ENCODE assay signal across 1 cellular context in the genomic region with DNA sequence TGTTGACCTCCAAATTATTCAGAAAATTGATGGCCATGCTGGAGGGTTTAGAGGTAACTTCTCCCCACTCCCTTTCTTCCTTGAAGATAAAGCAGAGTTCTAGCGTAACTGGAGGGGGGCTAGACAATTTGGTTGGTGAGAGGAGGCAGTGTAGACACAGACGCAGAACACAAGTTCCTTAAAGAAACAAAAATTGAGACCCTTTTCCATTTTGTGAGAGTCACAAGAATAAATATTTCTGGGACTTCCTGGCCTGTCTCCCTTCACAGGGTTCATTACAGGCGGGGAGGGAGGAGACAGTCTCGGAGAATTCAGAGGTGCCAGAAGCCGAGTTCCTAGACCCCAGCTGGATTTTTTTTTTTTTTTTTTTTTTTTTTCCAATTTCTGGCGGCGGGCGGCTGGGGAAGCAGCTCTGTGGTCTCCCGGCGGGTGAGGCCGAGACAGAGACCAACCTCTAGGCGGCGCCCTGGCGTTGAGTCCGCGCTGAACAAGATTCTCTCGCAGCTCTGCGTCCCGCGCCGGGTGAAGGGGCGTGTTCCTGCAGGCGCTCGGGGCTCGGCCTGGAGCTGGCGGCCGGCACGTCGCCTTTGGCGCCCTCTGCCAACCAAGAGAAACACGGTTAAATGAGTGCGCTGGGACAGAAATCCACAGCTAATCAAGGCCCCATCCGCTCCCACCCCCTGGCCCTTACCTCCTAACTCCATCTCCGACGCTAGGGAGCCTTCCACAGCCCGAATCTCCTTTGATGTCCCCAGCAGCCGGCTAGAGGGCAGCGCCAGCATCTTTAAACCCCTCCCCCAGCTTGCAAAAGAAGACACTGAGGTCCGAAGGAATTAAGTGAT.
TF ChIP-seq lines count a peak whose summit lies in the region.

No MANE protein-coding gene starts in this region.

TF ChIP-seq in HepG2, 621 proteins besides CTCF, POLR2A, EP300 and RAD21 (continued from another document and continues in another):
- TF ChIP-seq, protein P1, sequence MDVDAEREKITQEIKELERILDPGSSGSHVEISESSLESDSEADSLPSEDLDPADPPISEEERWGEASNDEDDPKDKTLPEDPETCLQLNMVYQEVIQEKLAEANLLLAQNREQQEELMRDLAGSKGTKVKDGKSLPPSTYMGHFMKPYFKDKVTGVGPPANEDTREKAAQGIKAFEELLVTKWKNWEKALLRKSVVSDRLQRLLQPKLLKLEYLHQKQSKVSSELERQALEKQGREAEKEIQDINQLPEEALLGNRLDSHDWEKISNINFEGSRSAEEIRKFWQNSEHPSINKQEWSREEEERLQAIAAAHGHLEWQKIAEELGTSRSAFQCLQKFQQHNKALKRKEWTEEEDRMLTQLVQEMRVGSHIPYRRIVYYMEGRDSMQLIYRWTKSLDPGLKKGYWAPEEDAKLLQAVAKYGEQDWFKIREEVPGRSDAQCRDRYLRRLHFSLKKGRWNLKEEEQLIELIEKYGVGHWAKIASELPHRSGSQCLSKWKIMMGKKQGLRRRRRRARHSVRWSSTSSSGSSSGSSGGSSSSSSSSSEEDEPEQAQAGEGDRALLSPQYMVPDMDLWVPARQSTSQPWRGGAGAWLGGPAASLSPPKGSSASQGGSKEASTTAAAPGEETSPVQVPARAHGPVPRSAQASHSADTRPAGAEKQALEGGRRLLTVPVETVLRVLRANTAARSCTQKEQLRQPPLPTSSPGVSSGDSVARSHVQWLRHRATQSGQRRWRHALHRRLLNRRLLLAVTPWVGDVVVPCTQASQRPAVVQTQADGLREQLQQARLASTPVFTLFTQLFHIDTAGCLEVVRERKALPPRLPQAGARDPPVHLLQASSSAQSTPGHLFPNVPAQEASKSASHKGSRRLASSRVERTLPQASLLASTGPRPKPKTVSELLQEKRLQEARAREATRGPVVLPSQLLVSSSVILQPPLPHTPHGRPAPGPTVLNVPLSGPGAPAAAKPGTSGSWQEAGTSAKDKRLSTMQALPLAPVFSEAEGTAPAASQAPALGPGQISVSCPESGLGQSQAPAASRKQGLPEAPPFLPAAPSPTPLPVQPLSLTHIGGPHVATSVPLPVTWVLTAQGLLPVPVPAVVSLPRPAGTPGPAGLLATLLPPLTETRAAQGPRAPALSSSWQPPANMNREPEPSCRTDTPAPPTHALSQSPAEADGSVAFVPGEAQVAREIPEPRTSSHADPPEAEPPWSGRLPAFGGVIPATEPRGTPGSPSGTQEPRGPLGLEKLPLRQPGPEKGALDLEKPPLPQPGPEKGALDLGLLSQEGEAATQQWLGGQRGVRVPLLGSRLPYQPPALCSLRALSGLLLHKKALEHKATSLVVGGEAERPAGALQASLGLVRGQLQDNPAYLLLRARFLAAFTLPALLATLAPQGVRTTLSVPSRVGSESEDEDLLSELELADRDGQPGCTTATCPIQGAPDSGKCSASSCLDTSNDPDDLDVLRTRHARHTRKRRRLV (CRISPR knock-in tag; IDR thresholded peaks at IDR 0.05), result no peak
- peak; percentile 23; the same call in 1 of the 2 replicates for TF ChIP-seq FOSL2 (CRISPR knock-in tag; IDR thresholded peaks at IDR 0.05)
- no peak for TF ChIP-seq PRMT3 (CRISPR knock-in tag; IDR thresholded peaks at IDR 0.05; ENCODE audit: borderline replicate concordance, low read depth)
- no peak for TF ChIP-seq CHD4 (IDR thresholded peaks at IDR 0.05; ENCODE audit: borderline replicate concordance, low read length)
- no peak for TF ChIP-seq ZNF337 (CRISPR knock-in tag; IDR thresholded peaks at IDR 0.05; ENCODE audit: borderline replicate concordance, low read depth)
- TF ChIP-seq KLF9 (CRISPR knock-in tag; IDR thresholded peaks at IDR 0.05; ENCODE audit: low read depth), result no peak
- TF ChIP-seq, protein P2, sequence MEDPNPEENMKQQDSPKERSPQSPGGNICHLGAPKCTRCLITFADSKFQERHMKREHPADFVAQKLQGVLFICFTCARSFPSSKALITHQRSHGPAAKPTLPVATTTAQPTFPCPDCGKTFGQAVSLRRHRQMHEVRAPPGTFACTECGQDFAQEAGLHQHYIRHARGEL (CRISPR knock-in tag; IDR thresholded peaks at IDR 0.05), result 0 out of 2 replicates have a peak, but pooled peaks have one; percentile 36
- TF ChIP-seq ZNF30 (CRISPR knock-in tag; IDR thresholded peaks at IDR 0.05), result no peak
- TF ChIP-seq KDM3A (CRISPR knock-in tag; IDR thresholded peaks at IDR 0.05; ENCODE audit: low read depth), result peak; percentile 63; the same call in 1 of the 2 replicates
- 0 out of 2 replicates have a peak, but pooled peaks have one; percentile 28 for TF ChIP-seq RBAK (CRISPR knock-in tag; IDR thresholded peaks at IDR 0.05)
- TF ChIP-seq, protein P3, sequence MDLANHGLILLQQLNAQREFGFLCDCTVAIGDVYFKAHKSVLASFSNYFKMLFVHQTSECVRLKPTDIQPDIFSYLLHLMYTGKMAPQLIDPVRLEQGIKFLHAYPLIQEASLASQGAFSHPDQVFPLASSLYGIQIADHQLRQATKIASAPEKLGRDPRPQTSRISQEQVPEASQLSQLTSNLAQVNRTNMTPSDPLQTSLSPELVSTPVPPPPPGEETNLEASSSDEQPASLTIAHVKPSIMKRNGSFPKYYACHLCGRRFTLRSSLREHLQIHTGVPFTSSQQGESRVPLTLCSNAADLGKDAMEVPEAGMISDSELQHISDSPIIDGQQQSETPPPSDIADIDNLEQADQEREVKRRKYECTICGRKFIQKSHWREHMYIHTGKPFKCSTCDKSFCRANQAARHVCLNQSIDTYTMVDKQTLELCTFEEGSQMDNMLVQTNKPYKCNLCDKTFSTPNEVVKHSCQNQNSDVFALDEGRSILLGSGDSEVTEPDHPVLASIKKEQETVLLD (CRISPR knock-in tag; IDR thresholded peaks at IDR 0.05; ENCODE audit: low read depth), result no peak
- no peak for TF ChIP-seq SMYD3 (CRISPR knock-in tag; IDR thresholded peaks at IDR 0.05)
- TF ChIP-seq MBD4 (IDR thresholded peaks at IDR 0.05; ENCODE audit: borderline replicate concordance, low read length), result no peak
- TF ChIP-seq KAT8 (CRISPR knock-in tag; IDR thresholded peaks at IDR 0.05), result 0 out of 2 replicates have a peak, but pooled peaks have one; percentile 29
- TF ChIP-seq SATB2 (CRISPR knock-in tag; IDR thresholded peaks at IDR 0.05), result 0 out of 2 replicates have a peak, but pooled peaks have one; percentile 66
- 0 out of 2 replicates have a peak, but pooled peaks have one; percentile 38 for TF ChIP-seq ZBTB20 (CRISPR knock-in tag; IDR thresholded peaks at IDR 0.05; ENCODE audit: borderline replicate concordance, low read depth)
- TF ChIP-seq, protein P4, sequence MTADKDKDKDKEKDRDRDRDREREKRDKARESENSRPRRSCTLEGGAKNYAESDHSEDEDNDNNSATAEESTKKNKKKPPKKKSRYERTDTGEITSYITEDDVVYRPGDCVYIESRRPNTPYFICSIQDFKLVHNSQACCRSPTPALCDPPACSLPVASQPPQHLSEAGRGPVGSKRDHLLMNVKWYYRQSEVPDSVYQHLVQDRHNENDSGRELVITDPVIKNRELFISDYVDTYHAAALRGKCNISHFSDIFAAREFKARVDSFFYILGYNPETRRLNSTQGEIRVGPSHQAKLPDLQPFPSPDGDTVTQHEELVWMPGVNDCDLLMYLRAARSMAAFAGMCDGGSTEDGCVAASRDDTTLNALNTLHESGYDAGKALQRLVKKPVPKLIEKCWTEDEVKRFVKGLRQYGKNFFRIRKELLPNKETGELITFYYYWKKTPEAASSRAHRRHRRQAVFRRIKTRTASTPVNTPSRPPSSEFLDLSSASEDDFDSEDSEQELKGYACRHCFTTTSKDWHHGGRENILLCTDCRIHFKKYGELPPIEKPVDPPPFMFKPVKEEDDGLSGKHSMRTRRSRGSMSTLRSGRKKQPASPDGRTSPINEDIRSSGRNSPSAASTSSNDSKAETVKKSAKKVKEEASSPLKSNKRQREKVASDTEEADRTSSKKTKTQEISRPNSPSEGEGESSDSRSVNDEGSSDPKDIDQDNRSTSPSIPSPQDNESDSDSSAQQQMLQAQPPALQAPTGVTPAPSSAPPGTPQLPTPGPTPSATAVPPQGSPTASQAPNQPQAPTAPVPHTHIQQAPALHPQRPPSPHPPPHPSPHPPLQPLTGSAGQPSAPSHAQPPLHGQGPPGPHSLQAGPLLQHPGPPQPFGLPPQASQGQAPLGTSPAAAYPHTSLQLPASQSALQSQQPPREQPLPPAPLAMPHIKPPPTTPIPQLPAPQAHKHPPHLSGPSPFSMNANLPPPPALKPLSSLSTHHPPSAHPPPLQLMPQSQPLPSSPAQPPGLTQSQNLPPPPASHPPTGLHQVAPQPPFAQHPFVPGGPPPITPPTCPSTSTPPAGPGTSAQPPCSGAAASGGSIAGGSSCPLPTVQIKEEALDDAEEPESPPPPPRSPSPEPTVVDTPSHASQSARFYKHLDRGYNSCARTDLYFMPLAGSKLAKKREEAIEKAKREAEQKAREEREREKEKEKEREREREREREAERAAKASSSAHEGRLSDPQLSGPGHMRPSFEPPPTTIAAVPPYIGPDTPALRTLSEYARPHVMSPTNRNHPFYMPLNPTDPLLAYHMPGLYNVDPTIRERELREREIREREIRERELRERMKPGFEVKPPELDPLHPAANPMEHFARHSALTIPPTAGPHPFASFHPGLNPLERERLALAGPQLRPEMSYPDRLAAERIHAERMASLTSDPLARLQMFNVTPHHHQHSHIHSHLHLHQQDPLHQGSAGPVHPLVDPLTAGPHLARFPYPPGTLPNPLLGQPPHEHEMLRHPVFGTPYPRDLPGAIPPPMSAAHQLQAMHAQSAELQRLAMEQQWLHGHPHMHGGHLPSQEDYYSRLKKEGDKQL (CRISPR knock-in tag; IDR thresholded peaks at IDR 0.05; ENCODE audit: low read depth), result no peak
- no peak for TF ChIP-seq ZNF101 (CRISPR knock-in tag; IDR thresholded peaks at IDR 0.05; ENCODE audit: borderline replicate concordance, low read depth)
- TF ChIP-seq, protein P5, sequence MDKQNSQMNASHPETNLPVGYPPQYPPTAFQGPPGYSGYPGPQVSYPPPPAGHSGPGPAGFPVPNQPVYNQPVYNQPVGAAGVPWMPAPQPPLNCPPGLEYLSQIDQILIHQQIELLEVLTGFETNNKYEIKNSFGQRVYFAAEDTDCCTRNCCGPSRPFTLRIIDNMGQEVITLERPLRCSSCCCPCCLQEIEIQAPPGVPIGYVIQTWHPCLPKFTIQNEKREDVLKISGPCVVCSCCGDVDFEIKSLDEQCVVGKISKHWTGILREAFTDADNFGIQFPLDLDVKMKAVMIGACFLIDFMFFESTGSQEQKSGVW (CRISPR knock-in tag; IDR thresholded peaks at IDR 0.05; ENCODE audit: borderline replicate concordance), result no peak
- peak; percentile 66; the same call in 1 of the 2 replicates for TF ChIP-seq ZNF605 (CRISPR knock-in tag; IDR thresholded peaks at IDR 0.05)
- 0 out of 2 replicates have a peak, but pooled peaks have one; percentile 24 for TF ChIP-seq ZNF256 (CRISPR knock-in tag; conservative IDR thresholded peaks at IDR 0.05)
- TF ChIP-seq IKZF1 (IDR thresholded peaks at IDR 0.05), result no peak
- TF ChIP-seq NONO (IDR thresholded peaks at IDR 0.05), result no peak
- 0 out of 2 replicates have a peak, but pooled peaks have one; percentile 37 for TF ChIP-seq NONO (CRISPR knock-in tag; conservative IDR thresholded peaks at IDR 0.05)
- no peak for TF ChIP-seq ZNF468 (CRISPR knock-in tag; IDR thresholded peaks at IDR 0.05)
- peak; percentile 89 for TF ChIP-seq CBX5 (CRISPR knock-in tag; IDR thresholded peaks at IDR 0.05; ENCODE audit: borderline replicate concordance)
- TF ChIP-seq RORA (CRISPR knock-in tag; IDR thresholded peaks at IDR 0.05), result no peak
- TF ChIP-seq TOPORS (CRISPR knock-in tag; IDR thresholded peaks at IDR 0.05), result no peak
- TF ChIP-seq ZNF530 (CRISPR knock-in tag; IDR thresholded peaks at IDR 0.05; ENCODE audit: low read depth), result no peak
- TF ChIP-seq RBM39 (IDR thresholded peaks at IDR 0.05; ENCODE audit: low read depth, low read length, poor library complexity, severe bottlenecking), result peak; percentile 83
- TF ChIP-seq XRCC5 (optimal IDR thresholded peaks at IDR 0.05; ENCODE audit: low read length), result peak; percentile 99
- TF ChIP-seq, protein P6, sequence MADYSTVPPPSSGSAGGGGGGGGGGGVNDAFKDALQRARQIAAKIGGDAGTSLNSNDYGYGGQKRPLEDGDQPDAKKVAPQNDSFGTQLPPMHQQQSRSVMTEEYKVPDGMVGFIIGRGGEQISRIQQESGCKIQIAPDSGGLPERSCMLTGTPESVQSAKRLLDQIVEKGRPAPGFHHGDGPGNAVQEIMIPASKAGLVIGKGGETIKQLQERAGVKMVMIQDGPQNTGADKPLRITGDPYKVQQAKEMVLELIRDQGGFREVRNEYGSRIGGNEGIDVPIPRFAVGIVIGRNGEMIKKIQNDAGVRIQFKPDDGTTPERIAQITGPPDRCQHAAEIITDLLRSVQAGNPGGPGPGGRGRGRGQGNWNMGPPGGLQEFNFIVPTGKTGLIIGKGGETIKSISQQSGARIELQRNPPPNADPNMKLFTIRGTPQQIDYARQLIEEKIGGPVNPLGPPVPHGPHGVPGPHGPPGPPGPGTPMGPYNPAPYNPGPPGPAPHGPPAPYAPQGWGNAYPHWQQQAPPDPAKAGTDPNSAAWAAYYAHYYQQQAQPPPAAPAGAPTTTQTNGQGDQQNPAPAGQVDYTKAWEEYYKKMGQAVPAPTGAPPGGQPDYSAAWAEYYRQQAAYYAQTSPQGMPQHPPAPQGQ (CRISPR knock-in tag; IDR thresholded peaks at IDR 0.05; ENCODE audit: borderline replicate concordance), result no peak
- TF ChIP-seq HNRNPL (IDR thresholded peaks at IDR 0.05; ENCODE audit: low read depth, low read length), result 0 out of 2 replicates have a peak, but pooled peaks have one; percentile 33
- TF ChIP-seq MED1 (CRISPR knock-in tag; IDR thresholded peaks at IDR 0.05), result peak; percentile 46; the same call in 1 of the 2 replicates
- TF ChIP-seq ZNF350 (CRISPR knock-in tag; IDR thresholded peaks at IDR 0.05; ENCODE audit: borderline replicate concordance, low read depth), result peak; percentile 35; the same call in 1 of the 2 replicates
- TF ChIP-seq ZNF501 (CRISPR knock-in tag; IDR thresholded peaks at IDR 0.05), result peak; percentile 60; the same call in 1 of the 2 replicates
- peak; percentile 59 for TF ChIP-seq HDAC2 (CRISPR knock-in tag; IDR thresholded peaks at IDR 0.05)
- 0 out of 2 replicates have a peak, but pooled peaks have one; percentile 47 for TF ChIP-seq KAT7 (CRISPR knock-in tag; IDR thresholded peaks at IDR 0.05; ENCODE audit: borderline replicate concordance)
- TF ChIP-seq, protein P7, sequence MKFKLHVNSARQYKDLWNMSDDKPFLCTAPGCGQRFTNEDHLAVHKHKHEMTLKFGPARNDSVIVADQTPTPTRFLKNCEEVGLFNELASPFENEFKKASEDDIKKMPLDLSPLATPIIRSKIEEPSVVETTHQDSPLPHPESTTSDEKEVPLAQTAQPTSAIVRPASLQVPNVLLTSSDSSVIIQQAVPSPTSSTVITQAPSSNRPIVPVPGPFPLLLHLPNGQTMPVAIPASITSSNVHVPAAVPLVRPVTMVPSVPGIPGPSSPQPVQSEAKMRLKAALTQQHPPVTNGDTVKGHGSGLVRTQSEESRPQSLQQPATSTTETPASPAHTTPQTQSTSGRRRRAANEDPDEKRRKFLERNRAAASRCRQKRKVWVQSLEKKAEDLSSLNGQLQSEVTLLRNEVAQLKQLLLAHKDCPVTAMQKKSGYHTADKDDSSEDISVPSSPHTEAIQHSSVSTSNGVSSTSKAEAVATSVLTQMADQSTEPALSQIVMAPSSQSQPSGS (CRISPR knock-in tag; IDR thresholded peaks at IDR 0.05), result peak; percentile 55; the same call in 1 of the 2 replicates
- no peak for TF ChIP-seq KMT2A (CRISPR knock-in tag; IDR thresholded peaks at IDR 0.05)
- peak; percentile 75 for TF ChIP-seq SPEN (CRISPR knock-in tag; IDR thresholded peaks at IDR 0.05; ENCODE audit: low read depth)
- peak; percentile 48; the same call in 1 of the 2 replicates for TF ChIP-seq GATAD2A (CRISPR knock-in tag; IDR thresholded peaks at IDR 0.05)
